Comparison of ENCODE assay signal across 8 cellular contexts in the genomic region with DNA sequence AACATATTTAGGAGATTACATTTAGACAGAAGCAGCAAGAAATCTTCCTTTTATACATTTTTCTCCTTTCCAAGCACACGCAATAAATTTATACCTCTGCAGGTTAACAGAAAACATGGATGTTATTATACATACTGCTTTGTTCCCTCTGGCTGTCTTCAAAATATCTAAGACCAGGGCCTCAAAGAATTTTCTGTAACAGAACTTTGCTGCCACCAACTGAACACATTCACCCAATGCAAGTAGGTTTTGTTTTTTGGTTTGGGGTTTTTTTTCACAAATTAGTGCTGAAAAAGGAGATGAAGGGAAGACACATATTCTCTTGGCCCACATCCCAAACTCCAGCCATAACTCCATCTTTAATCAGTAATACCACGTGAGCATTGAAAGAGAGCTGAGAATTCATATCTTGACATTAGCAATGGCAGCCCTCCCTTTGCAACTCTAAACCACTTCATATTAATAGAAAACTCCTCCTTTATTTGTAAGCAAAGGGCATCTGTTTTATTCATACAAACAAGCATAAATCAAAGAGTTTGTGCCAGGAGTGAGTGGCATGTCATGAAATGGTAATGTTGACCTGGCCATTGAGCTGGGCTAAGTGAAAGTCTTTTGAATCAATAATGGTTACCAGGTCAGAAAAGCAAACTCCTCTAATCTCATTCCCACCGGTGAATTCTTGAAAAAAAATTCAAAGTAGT.
DNase-seq lines count a peak whose midpoint lies in the region; ATAC-seq, FAIRE-seq and TF ChIP-seq lines count a peak whose summit lies in the region.

No MANE protein-coding gene starts in this region.

- H3K36me3 ChIP-seq in DND-41 (ENCODE audit: insufficient read depth, low read length) (no peaks in the 10 kb centered on the region), astrocyte (ENCODE audit: insufficient read depth, low read length) (no peaks in the 10 kb centered on the region), lower lobe of right lung (no peaks in the 10 kb centered on the region)

- DNase-seq in DND-41 (no peak), NCI-H1930 (lab: John Stamatoyannopoulos, UW) (peak; percentile 5 to 23), astrocyte (ENCODE audit: low read depth) (peak; percentile 3), lower lobe of right lung (no peak), CD14-positive monocyte (ENCODE audit: low spot score) (no peak), HPDE6-E6E7 (ENCODE audit: extremely low spot score) (no peak)

- no peaks in the 10 kb centered on the region for H3K9me3 ChIP-seq in DND-41 (ENCODE audit: insufficient read depth, low read length, severe bottlenecking)
- H3K9me3 ChIP-seq in astrocyte (ENCODE audit: insufficient read depth, low read depth, low read length): no peaks in the 10 kb centered on the region
- H3K9me3 ChIP-seq in lower lobe of right lung: no peaks in the 10 kb centered on the region

- no peaks in the 10 kb centered on the region for H3K9me3 Mint-ChIP-seq in astrocyte (ENCODE audit: unreplicated experiment)
- peaks cover 0 to 5% (median 0%) of the 10 kb centered on the region in 7 donors for H3K9me3 Mint-ChIP-seq in CD14-positive monocyte

- H4K20me1 ChIP-seq in DND-41 (ENCODE audit: insufficient read depth, low read length): no peaks in the 10 kb centered on the region
- no peaks in the 10 kb centered on the region for H4K20me1 ChIP-seq in astrocyte (ENCODE audit: insufficient read depth, low read length)

- no peaks in the 10 kb centered on the region for H3K27me3 Mint-ChIP-seq in astrocyte (ENCODE audit: low read depth, unreplicated experiment)
- H3K27me3 Mint-ChIP-seq in CD14-positive monocyte (ENCODE audit: low read depth in 3 of 3): peaks cover 0 to 2% (median 0%) of the 10 kb centered on the region in 3 donors

- H3K9ac ChIP-seq in DND-41 (ENCODE audit: low read depth, low read length) (no peak overlapping the region), astrocyte (ENCODE audit: low read length) (no peak overlapping the region)

- H3K27ac ChIP-seq in DND-41 (ENCODE audit: low read length) (no peak overlapping the region), astrocyte (ENCODE audit: low read depth, low read length) (no peak overlapping the region), lower lobe of right lung (no peak overlapping the region)

- no peak overlapping the region for H3K4me3 Mint-ChIP-seq in astrocyte (ENCODE audit: unreplicated experiment)
- H3K4me3 Mint-ChIP-seq in CD14-positive monocyte: no peak overlapping the region

- H3K27me3 ChIP-seq in DND-41 (ENCODE audit: insufficient read depth, low read length, poor library complexity) (peaks cover 2% of the 10 kb centered on the region), astrocyte (ENCODE audit: insufficient read depth, low read length) (no peaks in the 10 kb centered on the region), lower lobe of right lung (ENCODE audit: low read depth) (no peaks in the 10 kb centered on the region)

- intact Hi-C loops in lower lobe of right lung (cut with DNase I) (no loop called here), CD14-positive monocyte (cut with micrococcal nuclease) (no loop called here)

- no peaks in the 10 kb centered on the region for H3K36me3 Mint-ChIP-seq in astrocyte (ENCODE audit: low read depth, unreplicated experiment)
- H3K36me3 Mint-ChIP-seq in CD14-positive monocyte: no peaks in the 10 kb centered on the region

- H3K79me2 ChIP-seq in DND-41 (ENCODE audit: insufficient read depth, low read length) (no peaks in the 10 kb centered on the region), astrocyte (ENCODE audit: insufficient read depth, low read length) (no peaks in the 10 kb centered on the region)

- TF ChIP-seq CTCF in DND-41 (IDR thresholded peaks at IDR 0.05; ENCODE audit: borderline replicate concordance, extremely low read depth, low read length, poor library complexity, severe bottlenecking): peak; percentile 11
- peak; percentile 29 for TF ChIP-seq CTCF in astrocyte (IDR thresholded peaks at IDR 0.05; ENCODE audit: insufficient read depth, low read depth, low read length)
- TF ChIP-seq CTCF in lower lobe of right lung (IDR thresholded peaks at IDR 0.05): peak; percentile 32
- no peak for TF ChIP-seq CTCF in CD14-positive monocyte (IDR thresholded peaks at IDR 0.05)

- no peak overlapping the region for H3K4me2 ChIP-seq in DND-41 (ENCODE audit: insufficient read depth, low read length)
- H3K4me2 ChIP-seq in astrocyte (ENCODE audit: low read length): no peak overlapping the region

- ATAC-seq in DND-41 (ENCODE audit: insufficient read depth, low read depth): no peak
- ATAC-seq in lower lobe of right lung: no peak
- no peak for ATAC-seq in HG03378 (IDR thresholded peaks at IDR 0.05; ENCODE audit: unreplicated experiment)
- ATAC-seq in HG02571 (IDR thresholded peaks at IDR 0.05; ENCODE audit: unreplicated experiment): no peak

- H3K4me1 Mint-ChIP-seq in astrocyte (ENCODE audit: low read depth, unreplicated experiment) (peaks cover 6% of the 10 kb centered on the region), CD14-positive monocyte (no peaks in the 10 kb centered on the region)

- H3K27ac Mint-ChIP-seq in astrocyte (ENCODE audit: unreplicated experiment) (no peak overlapping the region), CD14-positive monocyte (no peak overlapping the region)

- H3K4me3 ChIP-seq in DND-41 (ENCODE audit: low read depth in 1 of 2, low read length in 2 of 2): no peak overlapping the region
- H3K4me3 ChIP-seq in astrocyte (ENCODE audit: insufficient read depth, low read depth, low read length): no peak overlapping the region
- H3K4me3 ChIP-seq in lower lobe of right lung: no peak overlapping the region

- FAIRE-seq in astrocyte (lab: Jason Lieb, UNC): no peak

- no peak overlapping the region for H2AFZ ChIP-seq in DND-41 (ENCODE audit: low read depth, low read length)
- no peak overlapping the region for H2AFZ ChIP-seq in astrocyte (ENCODE audit: low read depth, low read length)

- H3K4me1 ChIP-seq in DND-41 (ENCODE audit: insufficient read depth, low read length) (peaks cover 8% of the 10 kb centered on the region; the same call in 1 of the 2 replicates), astrocyte (ENCODE audit: insufficient read depth, low read length) (no peaks in the 10 kb centered on the region), lower lobe of right lung (no peaks in the 10 kb centered on the region)

Comparison
In these comparisons a context has a peak if more than half of its experiments do, and no peak if none do; other contexts are left out.
1. DNase-seq: peak in NCI-H1930 (2 of 2) and astrocyte (single experiment); none in DND-41 (single experiment), lower lobe of right lung (single experiment), CD14-positive monocyte (single experiment) and HPDE6-E6E7 (single experiment).